In genomic region chr6:1190361-1190760, GRCh38 we compare ENCODE assay signal across 10 cellular contexts.
DNase-seq lines count a peak whose midpoint lies in the region; TF ChIP-seq lines count a peak whose summit lies in the region.
"Had no signal": no experiment of that assay in that cellular context is flagged by ENCODE, and none has a peak within 500 bp of the region (broad histone marks: within the 10 kb centered on the region; RNA-seq: fewer than 3 reads in every experiment).

No MANE protein-coding gene starts in this region.

- H3K27me3 Mint-ChIP-seq in activated T-helper 1 cell treated with anti-CD3 and anti-CD28 coated beads, Interleukin-12 subunit alpha, Interleukin-12 subunit beta, Interleukin-2, Interleukin-4 antibody, amounts not matched to agents 30 ng/mL and 10 ng/mL and 1 ng/mL, durations not matched to agents 14 hours and 24 hours and 36 hours (ENCODE audit: insufficient read depth) = peaks cover 2% of the 10 kb centered on the region

- H3K27ac Mint-ChIP-seq in activated T-helper 1 cell treated with anti-CD3 and anti-CD28 coated beads, Interleukin-12 subunit alpha, Interleukin-12 subunit beta, Interleukin-2, Interleukin-4 antibody, amounts not matched to agents 30 ng/mL and 10 ng/mL and 1 ng/mL, durations not matched to agents 14 hours and 24 hours and 36 hours = no peak overlapping the region
- H3K27ac Mint-ChIP-seq: activated CD4-positive, alpha-beta memory T cell treated with anti-CD3 and anti-CD28 coated beads for 36 hours had no signal

- H3K27me3 ChIP-seq in skeletal muscle satellite cell (ENCODE audit: control insufficient read depth, insufficient read depth, low read length) (no peaks in the 10 kb centered on the region), ascending aorta (no peaks in the 10 kb centered on the region)
- H3K27me3 ChIP-seq: body of pancreas had no signal

- no peak overlapping the region for H3K4me3 Mint-ChIP-seq in activated T-helper 1 cell treated with anti-CD3 and anti-CD28 coated beads, Interleukin-12 subunit alpha, Interleukin-12 subunit beta, Interleukin-2, Interleukin-4 antibody, amounts not matched to agents 30 ng/mL and 10 ng/mL and 1 ng/mL, durations not matched to agents 14 hours and 24 hours and 36 hours
- H3K4me3 Mint-ChIP-seq: activated CD4-positive, alpha-beta memory T cell treated with anti-CD3 and anti-CD28 coated beads for 36 hours had no signal

- peak; percentile 93 for DNase-seq in HCEC 1CT
- peak; percentile 93 for DNase-seq in SW480 (ENCODE audit: low spot score)
- peak; percentile 93 for DNase-seq in fibroblast of villous mesenchyme (ENCODE audit: low read depth)
- DNase-seq in ascending aorta (ENCODE audit: low spot score in 2 of 2) = no peak
- no peak for DNase-seq in NCI-H1930 (lab: John Stamatoyannopoulos, UW)
- DNase-seq in activated T-helper 1 cell treated with anti-CD3 and anti-CD28 coated beads, Interleukin-12 subunit alpha, Interleukin-12 subunit beta, Interleukin-2, Interleukin-4 antibody, amounts not matched to agents 30 ng/mL and 10 ng/mL and 1 ng/mL, durations not matched to agents 14 hours and 24 hours and 36 hours (ENCODE audit: low spot score) = no peak
- DNase-seq: activated CD4-positive, alpha-beta memory T cell treated with anti-CD3 and anti-CD28 coated beads for 36 hours; body of pancreas had no signal

- H3K9ac ChIP-seq in skeletal muscle satellite cell (ENCODE audit: low read depth, low read length) = peak overlapping the region; percentile 44
- H3K9ac ChIP-seq: parathyroid adenoma had no signal

- no peak overlapping the region for H3K27ac ChIP-seq in ascending aorta
- H3K27ac ChIP-seq: body of pancreas, parathyroid adenoma had no signal

- TF ChIP-seq CTCF in fibroblast of villous mesenchyme (IDR thresholded peaks at IDR 0.05; ENCODE audit: insufficient read depth, low read depth, low read length) (no peak), ascending aorta (IDR thresholded peaks at IDR 0.05) (no peak)

- H3K36me3 ChIP-seq in skeletal muscle satellite cell (ENCODE audit: insufficient read depth, low read length) (no peaks in the 10 kb centered on the region), ascending aorta (no peaks in the 10 kb centered on the region)

- intact Hi-C loops in ascending aorta (cut with DNase I) = no loop called here
- intact Hi-C loops in activated T-helper 1 cell treated with anti-CD3 and anti-CD28 coated beads, Interleukin-12 subunit alpha, Interleukin-12 subunit beta, Interleukin-2, Interleukin-4 antibody, amounts not matched to agents 30 ng/mL and 10 ng/mL and 1 ng/mL, durations not matched to agents 14 hours and 24 hours and 36 hours (cut with micrococcal nuclease) = no loop called here

- no peaks in the 10 kb centered on the region for H3K4me1 Mint-ChIP-seq in activated T-helper 1 cell treated with anti-CD3 and anti-CD28 coated beads, Interleukin-12 subunit alpha, Interleukin-12 subunit beta, Interleukin-2, Interleukin-4 antibody, amounts not matched to agents 30 ng/mL and 10 ng/mL and 1 ng/mL, durations not matched to agents 14 hours and 24 hours and 36 hours (ENCODE audit: low read depth)

- peak overlapping the region; percentile 31 for H3K4me2 ChIP-seq in skeletal muscle satellite cell (ENCODE audit: low read length)

- H3K4me3 ChIP-seq in fibroblast of villous mesenchyme (ENCODE audit: low read depth, low read length) (no peak overlapping the region), skeletal muscle satellite cell (ENCODE audit: low read length) (no peak overlapping the region), ascending aorta (no peak overlapping the region)
- H3K4me3 ChIP-seq: body of pancreas had no signal

- H3K4me1 ChIP-seq in skeletal muscle satellite cell (ENCODE audit: control insufficient read depth, insufficient read depth, low read length) (peaks cover 5% of the 10 kb centered on the region), ascending aorta (no peaks in the 10 kb centered on the region)
- H3K4me1 ChIP-seq: body of pancreas, parathyroid adenoma had no signal

- H3K9me3 ChIP-seq in skeletal muscle satellite cell (replicated peaks; ENCODE audit: low read length) = no peaks in the 10 kb centered on the region
- peaks cover 0 to 4% of the 10 kb centered on the region in 2 donors for H3K9me3 ChIP-seq in ascending aorta
- H3K9me3 ChIP-seq: body of pancreas had no signal

- H3K36me3 Mint-ChIP-seq in activated T-helper 1 cell treated with anti-CD3 and anti-CD28 coated beads, Interleukin-12 subunit alpha, Interleukin-12 subunit beta, Interleukin-2, Interleukin-4 antibody, amounts not matched to agents 30 ng/mL and 10 ng/mL and 1 ng/mL, durations not matched to agents 14 hours and 24 hours and 36 hours (ENCODE audit: low read depth) = no peaks in the 10 kb centered on the region
- H3K36me3 Mint-ChIP-seq: activated CD4-positive, alpha-beta memory T cell treated with anti-CD3 and anti-CD28 coated beads for 36 hours had no signal

- H3K9me3 Mint-ChIP-seq in activated T-helper 1 cell treated with anti-CD3 and anti-CD28 coated beads, Interleukin-12 subunit alpha, Interleukin-12 subunit beta, Interleukin-2, Interleukin-4 antibody, amounts not matched to agents 30 ng/mL and 10 ng/mL and 1 ng/mL, durations not matched to agents 14 hours and 24 hours and 36 hours = peaks cover 9% of the 10 kb centered on the region

Comparison
In these comparisons a context has a peak if more than half of its experiments do, and no peak if none do; other contexts are left out.
1. DNase-seq: peak in HCEC 1CT (single experiment), SW480 (single experiment) and fibroblast of villous mesenchyme (single experiment); none in ascending aorta (0 of 2), NCI-H1930 (0 of 2) and activated T-helper 1 cell treated with anti-CD3 and anti-CD28 coated beads, Interleukin-12 subunit alpha, Interleukin-12 subunit beta, Interleukin-2, Interleukin-4 antibody, amounts not matched to agents 30 ng/mL and 10 ng/mL and 1 ng/mL, durations not matched to agents 14 hours and 24 hours and 36 hours (single experiment).